Comparison of ENCODE assay signal across 21 cellular contexts in genomic region chr16:59586331-59586730, GRCh38.
DNase-seq lines count a peak whose midpoint lies in the region; FAIRE-seq and TF ChIP-seq lines count a peak whose summit lies in the region.
"Had no signal": no experiment of that assay in that cellular context is flagged by ENCODE, and none has a peak within 500 bp of the region (broad histone marks: within the 10 kb centered on the region; RNA-seq: fewer than 3 reads in every experiment).

No MANE protein-coding gene starts in this region.

- H3K9me3 ChIP-seq in OCI-LY7 (ENCODE audit: low read length) = no peaks in the 10 kb centered on the region
- H3K9me3 ChIP-seq: BE2C, BLaER1, Caco-2 had no signal

- H3K79me2 ChIP-seq in OCI-LY7 (ENCODE audit: insufficient read depth, low read depth, low read length) = no peaks in the 10 kb centered on the region

- H3K9me2 ChIP-seq in OCI-LY7 (ENCODE audit: insufficient read depth, low read length) = no peaks in the 10 kb centered on the region

- CTCF ChIA-PET in OCI-LY7 (lab: Charles Lee; ENCODE audit: unreplicated experiment) = no interaction called here

- no peak for TF ChIP-seq CTCF in OCI-LY7 (conservative IDR thresholded peaks at IDR 0.05; ENCODE audit: low read length)

- no peaks in the 10 kb centered on the region for H3K4me1 ChIP-seq in OCI-LY7 (ENCODE audit: insufficient read depth, low read length, poor library complexity, severe bottlenecking)
- H3K4me1 ChIP-seq: BE2C, BLaER1, Caco-2 had no signal

- H3K4me3 ChIP-seq in OCI-LY7 (ENCODE audit: low read depth, low read length, poor library complexity, severe bottlenecking) = no peak overlapping the region
- H3K4me3 ChIP-seq: BLaER1 had no signal

- POLR2A ChIA-PET in OCI-LY7 (lab: Charles Lee) = interaction anchor here (0.6 kb wide), 1 partner anchor 946 kb away, joined by 3 read pairs; no protein-coding TSS in a partner anchor

- BruUV-seq in OCI-LY7 (replicated peaks; lab: Mats Ljungman, UMichigan) = no TSS peak

- peak; percentile 11 for FAIRE-seq in A204.1 (lab: Jason Lieb, UNC)
- FAIRE-seq: D721Med, G401.6, GM12891, GM19239 had no signal

- H3K36me3 ChIP-seq in OCI-LY7 (ENCODE audit: insufficient read depth, low read length) = no peaks in the 10 kb centered on the region
- H3K36me3 ChIP-seq: BE2C, BLaER1 had no signal

- intact Hi-C loops in OCI-LY7 (cut with micrococcal nuclease; ENCODE audit: unreplicated experiment) = no loop called here

- H2AFZ ChIP-seq in OCI-LY7 (ENCODE audit: low read length) = no peak overlapping the region

- no peak overlapping the region for H3K27ac ChIP-seq in OCI-LY7 (ENCODE audit: low read depth, low read length, poor library complexity, severe bottlenecking)
- H3K27ac ChIP-seq: 22Rv1, BLaER1 had no signal

- H4K20me1 ChIP-seq in OCI-LY7 (ENCODE audit: insufficient read depth, low read length) = no peaks in the 10 kb centered on the region
- H4K20me1 ChIP-seq: BLaER1 had no signal

- DNase-seq in RPMI7951 (ENCODE audit: low read depth) (peak; percentile 4), foreskin melanocyte (peak; percentile 80), NCI-H2171 (lab: John Stamatoyannopoulos, UW) (no peak), OCI-LY7 (ENCODE audit: low spot score) (no peak)
- DNase-seq: ACHN; BE2C; C1 segment of cervical spinal cord; Caco-2; Calu3; CD4-positive, alpha-beta memory T cell; CD4-positive, CD25-positive, alpha-beta regulatory T cell; CD8-positive, alpha-beta memory T cell; DMS79 treated with DMSO at 0.1 percent for 48 hours; GF-D8 had no signal

- no peak overlapping the region for H3K4me2 ChIP-seq in OCI-LY7 (ENCODE audit: low read length)
- H3K4me2 ChIP-seq: BLaER1 had no signal

Comparison
In these comparisons a context has a peak if more than half of its experiments do, and no peak if none do; other contexts are left out.
1. DNase-seq: peak in RPMI7951 (single experiment) and foreskin melanocyte (single experiment); none in NCI-H2171 (single experiment) and OCI-LY7 (single experiment).